1 cellular context compared by ENCODE assay signal in the genomic region with DNA sequence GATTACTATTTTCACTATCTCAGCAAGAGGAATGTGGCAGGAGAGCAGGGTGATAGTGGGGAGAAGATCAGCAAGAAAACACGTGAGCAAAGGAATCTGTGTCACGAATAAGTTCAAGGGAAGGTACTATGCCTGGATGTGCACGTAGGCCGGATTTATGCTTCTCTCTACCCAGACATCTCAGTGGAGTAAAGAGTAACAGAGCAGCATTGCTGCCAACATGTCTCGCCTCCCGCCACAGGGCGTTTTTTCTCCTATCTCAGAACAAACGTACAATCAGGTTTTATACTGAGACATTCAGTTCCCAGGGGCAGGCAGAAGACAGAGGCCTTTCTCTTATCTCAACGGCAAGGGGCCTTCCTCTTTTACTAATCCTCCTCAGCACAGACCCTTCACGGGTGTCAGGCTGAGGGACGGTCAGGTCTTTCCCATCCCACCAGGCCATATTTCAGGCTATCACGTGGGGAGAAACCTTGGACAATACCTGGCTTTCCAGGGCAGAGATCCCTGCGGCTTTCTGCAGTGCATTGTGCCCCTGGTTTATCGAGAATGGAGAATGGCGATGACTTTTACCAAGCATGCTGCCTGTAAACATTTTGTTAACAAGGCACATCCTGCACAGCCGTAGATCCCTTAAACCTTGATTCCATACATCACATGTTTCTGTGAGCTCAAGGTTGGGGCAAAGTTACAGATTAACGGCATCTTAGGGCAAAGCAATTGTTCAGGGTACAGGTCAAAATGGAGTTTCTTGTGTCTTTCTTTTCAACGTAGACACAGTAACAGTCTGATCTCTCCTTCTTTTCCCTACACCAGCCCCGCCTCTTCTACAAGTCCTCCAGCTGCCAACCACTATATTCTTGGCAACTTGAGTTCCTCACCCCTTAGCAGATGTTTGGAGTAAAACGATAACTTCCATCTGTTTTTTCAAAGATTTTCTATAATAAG. TPM values are rescaled to one million over a fixed set of nuclear protein-coding genes. Genes with fewer than 3 reads are reported as not detected.
"Had no signal": no experiment of that assay in that cellular context is flagged by ENCODE, and none has a peak within 500 bp of the region (broad histone marks: within the 10 kb centered on the region; RNA-seq: fewer than 3 reads in every experiment).

No MANE protein-coding gene starts in this region.

RNA-seq across cellular contexts. Expression of a gene that starts 3.4 kb away (rescaled TPM):
- total RNA-seq: activated naive CD8-positive, alpha-beta T cell treated with anti-CD3 and anti-CD28 coated beads for 36 hours had no signal
